18 cellular contexts compared by ENCODE assay signal in genomic region chr4:78885598-78885997, GRCh38.
"Had no signal": no experiment of that assay in that cellular context is flagged by ENCODE, and none has a peak within 500 bp of the region (broad histone marks: within the 10 kb centered on the region; RNA-seq: fewer than 3 reads in every experiment).

No MANE protein-coding gene starts in this region.

- H3K4me1 Mint-ChIP-seq: endodermal cell had no signal

- DNase-seq: activated CD4-positive, alpha-beta T cell treated with anti-CD3 and anti-CD28 coated beads, Interleukin-2, amount 50 U/mL, for 4 hours; activated CD4-positive, CD25-positive, alpha-beta regulatory T cell treated with anti-CD3 and anti-CD28 coated beads, Interleukin-2, amount 50 U/mL, for 72 hours; activated naive CD4-positive, alpha-beta T cell; activated naive CD8-positive, alpha-beta T cell treated with anti-CD3 and anti-CD28 coated beads, Interleukin-2, amount 10 ng/mL, durations not matched to agents 7 days and 5 days; activated T-cell treated with anti-CD3 and anti-CD28 coated beads for 4 hours; anterior cingulate cortex; cerebellar nuclear complex; endodermal cell; erythroblast; left ventricle myocardium inferior; mesenchymal stem cell; naive thymus-derived CD8-positive, alpha-beta T cell; sigmoid colon; stimulated activated CD4-positive, alpha-beta T cell treated with anti-CD3 and anti-CD28 coated beads, Interleukin-1b, Interleukin-23, amount 100 ng/mL, for 48 hours; T-helper 9 cell had no signal

- ATAC-seq: naive thymus-derived CD8-positive, alpha-beta T cell had no signal

- H3K36me3 ChIP-seq: breast epithelium had no signal

- H3K4me1 ChIP-seq: breast epithelium, left ventricle myocardium inferior, parathyroid adenoma had no signal

- H3K9me3 Mint-ChIP-seq: activated naive CD8-positive, alpha-beta T cell treated with anti-CD3 and anti-CD28 coated beads, Interleukin-2, amount 10 ng/mL, durations not matched to agents 7 days and 5 days; endodermal cell; naive thymus-derived CD8-positive, alpha-beta T cell had no signal

- H3K9me3 ChIP-seq: breast epithelium, left ventricle myocardium inferior, sigmoid colon had no signal

- H3K4me3 Mint-ChIP-seq: activated naive CD8-positive, alpha-beta T cell treated with anti-CD3 and anti-CD28 coated beads, Interleukin-2, amount 10 ng/mL, durations not matched to agents 7 days and 5 days; endodermal cell; naive thymus-derived CD8-positive, alpha-beta T cell had no signal

- H3K27ac Mint-ChIP-seq: activated naive CD8-positive, alpha-beta T cell treated with anti-CD3 and anti-CD28 coated beads, Interleukin-2, amount 10 ng/mL, durations not matched to agents 7 days and 5 days; endodermal cell had no signal

- H3K27me3 Mint-ChIP-seq: activated naive CD8-positive, alpha-beta T cell treated with anti-CD3 and anti-CD28 coated beads, Interleukin-2, amount 10 ng/mL, durations not matched to agents 7 days and 5 days; naive thymus-derived CD8-positive, alpha-beta T cell had no signal

- H3K27me3 ChIP-seq: breast epithelium, hepatocyte, sigmoid colon had no signal

- H3K27ac ChIP-seq: breast epithelium, hepatocyte, left ventricle myocardium inferior, parathyroid adenoma, sigmoid colon had no signal

- H3K4me3 ChIP-seq: breast epithelium, hepatocyte, left ventricle myocardium inferior, sigmoid colon had no signal
